In genomic region chr1:73611681-73612080, GRCh38 we compare ENCODE assay signal across 21 cellular contexts.
DNase-seq lines count a peak whose midpoint lies in the region; ATAC-seq, FAIRE-seq and TF ChIP-seq lines count a peak whose summit lies in the region.
"Had no signal": no experiment of that assay in that cellular context is flagged by ENCODE, and none has a peak within 500 bp of the region (broad histone marks: within the 10 kb centered on the region; RNA-seq: fewer than 3 reads in every experiment).

No MANE protein-coding gene starts in this region.

- no peak overlapping the region for H3K27ac Mint-ChIP-seq in astrocyte (ENCODE audit: unreplicated experiment)
- peak overlapping the region; percentile 10 for H3K27ac Mint-ChIP-seq in neural crest cell (ENCODE audit: unreplicated experiment)
- no peak overlapping the region for H3K27ac Mint-ChIP-seq in CD8-positive, alpha-beta memory T cell
- no peak overlapping the region for H3K27ac Mint-ChIP-seq in activated T-helper 1 cell treated with anti-CD3 and anti-CD28 coated beads, Interleukin-12 subunit alpha, Interleukin-12 subunit beta, Interleukin-2, Interleukin-4 antibody, amounts not matched to agents 30 ng/mL and 10 ng/mL and 1 ng/mL, durations not matched to agents 14 hours and 24 hours and 36 hours
- H3K27ac Mint-ChIP-seq: CD4-positive, alpha-beta memory T cell had no signal

- no peak overlapping the region for H3K4me3 ChIP-seq in astrocyte (ENCODE audit: insufficient read depth, low read depth, low read length)
- no peak overlapping the region for H3K4me3 ChIP-seq in CD8-positive, alpha-beta memory T cell (ENCODE audit: low read length)
- H3K4me3 ChIP-seq: A549, GM23248 had no signal

- no peaks in the 10 kb centered on the region for H3K27me3 ChIP-seq in astrocyte (ENCODE audit: insufficient read depth, low read length)
- H3K27me3 ChIP-seq in CD8-positive, alpha-beta memory T cell (ENCODE audit: insufficient read depth, low read length, poor library complexity, severe bottlenecking), result no peaks in the 10 kb centered on the region
- H3K27me3 ChIP-seq: BE2C had no signal

- no peak overlapping the region for H3K4me2 ChIP-seq in astrocyte (ENCODE audit: low read length)
- H3K4me2 ChIP-seq: A549 had no signal

- DNase-seq in astrocyte (ENCODE audit: low read depth), result peak; percentile 5
- peak; percentile 27 for DNase-seq in epithelial cell of prostate (ENCODE audit: low read depth, low spot score)
- DNase-seq in neural crest cell (ENCODE audit: low read depth, low spot score), result no peak
- no peak for DNase-seq in CD8-positive, alpha-beta memory T cell
- no peak for DNase-seq in activated T-helper 1 cell treated with anti-CD3 and anti-CD28 coated beads, Interleukin-12 subunit alpha, Interleukin-12 subunit beta, Interleukin-2, Interleukin-4 antibody, amounts not matched to agents 30 ng/mL and 10 ng/mL and 1 ng/mL, durations not matched to agents 14 hours and 24 hours and 36 hours (ENCODE audit: low spot score)
- DNase-seq: BE2C; CD4-positive, alpha-beta memory T cell; COR-L47; DMS153; DMS79 treated with DMSO at 0.1 percent for 48 hours; EL; GM23248; H7 had no signal

- H3K27me3 Mint-ChIP-seq in astrocyte (ENCODE audit: low read depth, unreplicated experiment), result no peaks in the 10 kb centered on the region
- H3K27me3 Mint-ChIP-seq in neural crest cell (ENCODE audit: low read depth), result no peaks in the 10 kb centered on the region
- H3K27me3 Mint-ChIP-seq in CD8-positive, alpha-beta memory T cell, result no peaks in the 10 kb centered on the region
- no peaks in the 10 kb centered on the region for H3K27me3 Mint-ChIP-seq in activated T-helper 1 cell treated with anti-CD3 and anti-CD28 coated beads, Interleukin-12 subunit alpha, Interleukin-12 subunit beta, Interleukin-2, Interleukin-4 antibody, amounts not matched to agents 30 ng/mL and 10 ng/mL and 1 ng/mL, durations not matched to agents 14 hours and 24 hours and 36 hours (ENCODE audit: insufficient read depth)
- H3K27me3 Mint-ChIP-seq: CD4-positive, alpha-beta memory T cell had no signal

- no peak overlapping the region for H2AFZ ChIP-seq in astrocyte (ENCODE audit: low read depth, low read length)
- H2AFZ ChIP-seq: GM23248 had no signal

- no peak for ATAC-seq in HG02678 (IDR thresholded peaks at IDR 0.05; ENCODE audit: unreplicated experiment)
- ATAC-seq: A549, HepG2 had no signal

- CTCF ChIA-PET in CD8-positive, alpha-beta memory T cell (lab: Charles Lee), result no interaction called here

- H3K4me1 Mint-ChIP-seq in astrocyte (ENCODE audit: low read depth, unreplicated experiment), result peaks cover 2% of the 10 kb centered on the region
- H3K4me1 Mint-ChIP-seq in neural crest cell, result peaks cover 5% of the 10 kb centered on the region
- H3K4me1 Mint-ChIP-seq in CD8-positive, alpha-beta memory T cell, result no peaks in the 10 kb centered on the region
- no peaks in the 10 kb centered on the region for H3K4me1 Mint-ChIP-seq in activated T-helper 1 cell treated with anti-CD3 and anti-CD28 coated beads, Interleukin-12 subunit alpha, Interleukin-12 subunit beta, Interleukin-2, Interleukin-4 antibody, amounts not matched to agents 30 ng/mL and 10 ng/mL and 1 ng/mL, durations not matched to agents 14 hours and 24 hours and 36 hours (ENCODE audit: low read depth)
- H3K4me1 Mint-ChIP-seq: CD4-positive, alpha-beta memory T cell had no signal

- no peaks in the 10 kb centered on the region for H3K4me1 ChIP-seq in astrocyte (ENCODE audit: insufficient read depth, low read length)
- H3K4me1 ChIP-seq in CD8-positive, alpha-beta memory T cell (ENCODE audit: insufficient read depth, low read length), result no peaks in the 10 kb centered on the region
- H3K4me1 ChIP-seq: A549, BE2C had no signal

- H3K4me3 Mint-ChIP-seq in astrocyte (ENCODE audit: unreplicated experiment), result no peak overlapping the region
- H3K4me3 Mint-ChIP-seq in neural crest cell, result no peak overlapping the region
- H3K4me3 Mint-ChIP-seq in CD8-positive, alpha-beta memory T cell, result no peak overlapping the region
- no peak overlapping the region for H3K4me3 Mint-ChIP-seq in activated T-helper 1 cell treated with anti-CD3 and anti-CD28 coated beads, Interleukin-12 subunit alpha, Interleukin-12 subunit beta, Interleukin-2, Interleukin-4 antibody, amounts not matched to agents 30 ng/mL and 10 ng/mL and 1 ng/mL, durations not matched to agents 14 hours and 24 hours and 36 hours
- H3K4me3 Mint-ChIP-seq: CD4-positive, alpha-beta memory T cell had no signal

- TF ChIP-seq CTCF in astrocyte (IDR thresholded peaks at IDR 0.05; ENCODE audit: insufficient read depth, low read depth, low read length) (no peak), neural crest cell (conservative IDR thresholded peaks at IDR 0.05) (no peak)

- H3K9me3 Mint-ChIP-seq in astrocyte (ENCODE audit: unreplicated experiment) (no peaks in the 10 kb centered on the region), neural crest cell (no peaks in the 10 kb centered on the region)
- H3K9me3 Mint-ChIP-seq in CD8-positive, alpha-beta memory T cell, result peaks cover 0 to 15% (median 5%) of the 10 kb centered on the region in 5 donors
- peaks cover 4% of the 10 kb centered on the region for H3K9me3 Mint-ChIP-seq in activated T-helper 1 cell treated with anti-CD3 and anti-CD28 coated beads, Interleukin-12 subunit alpha, Interleukin-12 subunit beta, Interleukin-2, Interleukin-4 antibody, amounts not matched to agents 30 ng/mL and 10 ng/mL and 1 ng/mL, durations not matched to agents 14 hours and 24 hours and 36 hours

- H3K36me3 Mint-ChIP-seq in astrocyte (ENCODE audit: low read depth, unreplicated experiment) (peaks cover 2% of the 10 kb centered on the region), neural crest cell (ENCODE audit: low read depth) (no peaks in the 10 kb centered on the region)
- no peaks in the 10 kb centered on the region for H3K36me3 Mint-ChIP-seq in CD8-positive, alpha-beta memory T cell
- no peaks in the 10 kb centered on the region for H3K36me3 Mint-ChIP-seq in activated T-helper 1 cell treated with anti-CD3 and anti-CD28 coated beads, Interleukin-12 subunit alpha, Interleukin-12 subunit beta, Interleukin-2, Interleukin-4 antibody, amounts not matched to agents 30 ng/mL and 10 ng/mL and 1 ng/mL, durations not matched to agents 14 hours and 24 hours and 36 hours (ENCODE audit: low read depth)
- H3K36me3 Mint-ChIP-seq: CD4-positive, alpha-beta memory T cell had no signal

- no peaks in the 10 kb centered on the region for H4K20me1 ChIP-seq in astrocyte (ENCODE audit: insufficient read depth, low read length)

- intact Hi-C loops in activated T-helper 1 cell treated with anti-CD3 and anti-CD28 coated beads, Interleukin-12 subunit alpha, Interleukin-12 subunit beta, Interleukin-2, Interleukin-4 antibody, amounts not matched to agents 30 ng/mL and 10 ng/mL and 1 ng/mL, durations not matched to agents 14 hours and 24 hours and 36 hours (cut with micrococcal nuclease), result no loop called here

- H3K36me3 ChIP-seq in astrocyte (ENCODE audit: insufficient read depth, low read length), result no peaks in the 10 kb centered on the region
- no peaks in the 10 kb centered on the region for H3K36me3 ChIP-seq in CD8-positive, alpha-beta memory T cell (ENCODE audit: insufficient read depth, low read length)
- H3K36me3 ChIP-seq: BE2C had no signal

- no peaks in the 10 kb centered on the region for H3K9me3 ChIP-seq in astrocyte (ENCODE audit: insufficient read depth, low read depth, low read length)
- H3K9me3 ChIP-seq in CD8-positive, alpha-beta memory T cell (ENCODE audit: low read length), result no peaks in the 10 kb centered on the region
- H3K9me3 ChIP-seq: A549, BE2C had no signal

- H3K27ac ChIP-seq in astrocyte (ENCODE audit: low read depth, low read length) (no peak overlapping the region), epithelial cell of prostate (no peak overlapping the region)
- H3K27ac ChIP-seq in CD8-positive, alpha-beta memory T cell (ENCODE audit: low read depth, low read length), result no peak overlapping the region
- H3K27ac ChIP-seq: A549, C4-2B, GM23248 had no signal

- no peak for FAIRE-seq in astrocyte (lab: Jason Lieb, UNC)
- FAIRE-seq: A549, D721Med, G401.6, GM12891, HepG2, HTR-8/SVneo had no signal

- H3K9ac ChIP-seq in astrocyte (ENCODE audit: low read length), result no peak overlapping the region
- H3K9ac ChIP-seq: GM23248 had no signal

- POLR2A ChIA-PET in CD8-positive, alpha-beta memory T cell (lab: Charles Lee), result no interaction called here

- H3K79me2 ChIP-seq in astrocyte (ENCODE audit: insufficient read depth, low read length), result no peaks in the 10 kb centered on the region

Comparison
In these comparisons a context has a peak if more than half of its experiments do, and no peak if none do; other contexts are left out.
1. DNase-seq: peak in astrocyte (single experiment) and epithelial cell of prostate (single experiment); none in neural crest cell (single experiment), CD8-positive, alpha-beta memory T cell (0 of 5) and activated T-helper 1 cell treated with anti-CD3 and anti-CD28 coated beads, Interleukin-12 subunit alpha, Interleukin-12 subunit beta, Interleukin-2, Interleukin-4 antibody, amounts not matched to agents 30 ng/mL and 10 ng/mL and 1 ng/mL, durations not matched to agents 14 hours and 24 hours and 36 hours (single experiment).